In the genomic region with DNA sequence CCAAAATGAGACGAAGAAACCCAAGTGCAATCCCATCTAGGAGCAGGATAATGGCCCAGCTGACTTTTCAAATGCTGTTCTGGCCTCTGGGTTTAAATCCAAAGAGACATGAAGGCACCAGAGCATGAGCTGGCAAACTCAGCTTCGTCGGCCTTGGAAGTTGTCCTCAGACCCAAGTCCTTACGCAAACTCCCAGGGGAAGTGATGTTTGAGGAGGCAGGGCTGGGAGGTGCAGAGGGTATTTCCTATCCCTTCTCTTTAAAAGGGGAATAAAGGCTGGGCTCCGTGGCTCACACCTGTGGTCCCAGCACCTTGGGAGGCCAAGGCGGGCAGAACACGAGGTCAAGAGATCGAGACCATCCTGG, we compare ENCODE assay signal across 19 cellular contexts.
"Had no signal": no experiment of that assay in that cellular context is flagged by ENCODE, and none has a peak within 500 bp of the region (broad histone marks: within the 10 kb centered on the region; RNA-seq: fewer than 3 reads in every experiment).

No MANE protein-coding gene starts in this region.

- H3K27ac ChIP-seq: breast epithelium, coronary artery, pancreas, sigmoid colon, thoracic aorta, upper lobe of left lung had no signal

- H3K4me3 ChIP-seq: breast epithelium, coronary artery, pancreas, sigmoid colon, spleen, thoracic aorta, upper lobe of left lung had no signal

- H3K36me3 Mint-ChIP-seq: natural killer cell; stimulated activated memory B cell treated with anti-CD40 and anti-IgM and Interleukin-4, amounts not matched to agents 10 μg/mL and 1 μg/mL and 100 μg/mL, for 72 hours had no signal

- H3K9me3 ChIP-seq: breast epithelium, pancreas, sigmoid colon, spleen, thoracic aorta, upper lobe of left lung had no signal

- ATAC-seq: activated T-cell treated with anti-CD3 and anti-CD28 coated beads, Interleukin-2, amount 50 U/mL, for 72 hours; natural killer cell; pancreas had no signal

- H3K4me1 ChIP-seq: breast epithelium, pancreas, sigmoid colon had no signal

- DNase-seq: activated CD4-positive, alpha-beta T cell treated with anti-CD3 and anti-CD28 coated beads, Interleukin-2, amount 50 U/mL, for 4 hours; activated CD4-positive, CD25-positive, alpha-beta regulatory T cell treated with anti-CD3 and anti-CD28 coated beads, Interleukin-2, amount 50 U/mL, for 72 hours; activated effector memory CD4-positive, alpha-beta T cell treated with anti-CD3 and anti-CD28 coated beads, Interleukin-2, amount 50 U/mL, for 16 hours; activated naive CD4-positive, alpha-beta T cell treated with anti-CD3 and anti-CD28 coated beads, Interleukin-2, amount 50 U/mL, for 16 hours; activated T-cell treated with anti-CD3 and anti-CD28 coated beads, Interleukin-2, amount 50 U/mL, for 72 hours; mesendoderm; natural killer cell; pancreas; sigmoid colon; spleen; stimulated activated CD4-positive, alpha-beta T cell treated with anti-CD3 and anti-CD28 coated beads, Interleukin-4, amount 100 ng/mL, for 4 hours; T-helper 1 cell; T1000; upper lobe of left lung had no signal

- FAIRE-seq: astrocyte, pancreas had no signal

- H3K9me3 Mint-ChIP-seq: activated T-cell treated with anti-CD3 and anti-CD28 coated beads, Interleukin-2, amount 50 U/mL, for 72 hours; natural killer cell had no signal

- H3K4me3 Mint-ChIP-seq: activated T-cell treated with anti-CD3 and anti-CD28 coated beads, Interleukin-2, amount 50 U/mL, for 72 hours; natural killer cell; stimulated activated memory B cell treated with anti-CD40 and anti-IgM and Interleukin-4, amounts not matched to agents 10 μg/mL and 1 μg/mL and 100 μg/mL, for 72 hours had no signal

- H3K27me3 ChIP-seq: breast epithelium, pancreas, sigmoid colon, spleen, upper lobe of left lung had no signal

- H3K27ac Mint-ChIP-seq: activated T-cell treated with anti-CD3 and anti-CD28 coated beads, Interleukin-2, amount 50 U/mL, for 72 hours; natural killer cell had no signal

- H3K36me3 ChIP-seq: breast epithelium, pancreas, sigmoid colon, thoracic aorta had no signal

- H3K27me3 Mint-ChIP-seq: stimulated activated memory B cell treated with anti-CD40 and anti-IgM and Interleukin-4, amounts not matched to agents 10 μg/mL and 1 μg/mL and 100 μg/mL, for 72 hours had no signal
